Comparison of ENCODE assay signal across 29 cellular contexts in genomic region chr22:24926849-24927579, GRCh38. TPM values are rescaled to one million over a fixed set of nuclear protein-coding genes. Genes with fewer than 3 reads are reported as not detected.
DNase-seq lines count a peak whose midpoint lies in the region; ATAC-seq, FAIRE-seq and TF ChIP-seq lines count a peak whose summit lies in the region.
"Had no signal": no experiment of that assay in that cellular context is flagged by ENCODE, and none has a peak within 500 bp of the region (broad histone marks: within the 10 kb centered on the region; RNA-seq: fewer than 3 reads in every experiment).

No MANE protein-coding gene starts in this region.

- H3K79me2 ChIP-seq in GM12878 (ENCODE audit: control insufficient read depth, insufficient read depth, low read length), result no peaks in the 10 kb centered on the region

- no TSS peak for BruUV-seq in GM12878 (replicated peaks; lab: Mats Ljungman, UMichigan)

- no peak for TF ChIP-seq RAD21 in GM12878 (IDR thresholded peaks at IDR 0.05; ENCODE audit: insufficient read depth, low read depth, low read length)

- H3K27ac ChIP-seq in GM12878 (ENCODE audit: control insufficient read depth, insufficient read depth), result no peak overlapping the region
- H3K27ac ChIP-seq: 22Rv1, BLaER1, cardiac muscle cell, esophagus squamous epithelium, HL-60, prostate gland, testis had no signal

- SMC1A ChIA-PET in GM12878 (lab: Charles Lee; ENCODE audit: uncharacterized antibody, unreplicated experiment), result interaction anchor here (1.0 kb wide), 1 partner anchor 127 kb away, joined by 3 read pairs; no protein-coding TSS in a partner anchor

- H3K36me3 Mint-ChIP-seq in WTC11, result peaks cover 2% of the 10 kb centered on the region; the same call in 1 of the 2 replicates
- H3K36me3 Mint-ChIP-seq: activated naive CD8-positive, alpha-beta T cell treated with anti-CD3 and anti-CD28 coated beads for 36 hours; IgD-negative memory B cell had no signal

- WGBS in GM12878 (ENCODE audit: insufficient coverage, insufficient replicate concordance, low lambda C conversion rate, missing lambda C conversion rate), result 6% methylated on average over 1 of the region's 1 CpG

- peaks cover 13% of the 10 kb centered on the region for H3K4me1 Mint-ChIP-seq in WTC11

- H3K4me3 ChIP-seq in GM12878 (no peak overlapping the region), fibroblast of the aortic adventitia (ENCODE audit: low read depth, low read length) (no peak overlapping the region)
- H3K4me3 ChIP-seq: BLaER1, cardiac muscle cell, esophagus squamous epithelium, heart right ventricle, prostate gland, testis had no signal

- intact Hi-C loops in GM12878 (cut with micrococcal nuclease; ENCODE audit: unreplicated experiment), result no loop called here

- CTCF ChIA-PET in GM12878 (lab: Yijun Ruan, JAX) (interaction anchor here (0.8 to 1.4 kb wide), 3 partner anchors 10 to 124 kb away, joined by 3 to 4 read pairs (median 3); no protein-coding TSS in a partner anchor), WTC11 (lab: Charles Lee) (interaction anchor here (0.8 to 3.2 kb wide), 13 partner anchors 11 to 184 kb away, joined by 3 to 22 read pairs (median 5); no protein-coding TSS in a partner anchor)

- H3K9me3 Mint-ChIP-seq in WTC11, result peaks cover 7% of the 10 kb centered on the region
- H3K9me3 Mint-ChIP-seq: activated naive CD8-positive, alpha-beta T cell treated with anti-CD3 and anti-CD28 coated beads for 36 hours; T-helper 1 cell treated with Interleukin-12 subunit alpha and Interleukin-12 subunit beta and Interleukin-4 antibody, amounts not matched to agents 30 μg/mL and 1 μg/mL, for 36 hours had no signal

- RAD21 ChIA-PET in GM12878 (lab: Charles Lee; ENCODE audit: unreplicated experiment), result no interaction called here

- H3K27me3 Mint-ChIP-seq in WTC11 (ENCODE audit: low read depth), result no peaks in the 10 kb centered on the region; the same call in 1 of the 2 replicates

- no peak overlapping the region for H3K9ac ChIP-seq in GM12878 (ENCODE audit: control insufficient read depth, insufficient read depth, low read length)
- H3K9ac ChIP-seq: BLaER1 had no signal

- DNase-seq in DMS53 (lab: John Stamatoyannopoulos, UW), result peak; percentile 8
- DNase-seq in DMS53 treated with DMSO at 0.1 percent for 48 hours (lab: John Stamatoyannopoulos, UW; ENCODE audit: unreplicated experiment), result no peak
- DNase-seq in GM12878 (ENCODE audit: low read depth, low spot score), result no peak
- DNase-seq in fibroblast of the aortic adventitia (ENCODE audit: low read depth), result peak; percentile 36
- DNase-seq in hypothalamus (lab: John Stamatoyannopoulos, UW), result no peak
- no peak for DNase-seq in activated CD8-positive, alpha-beta memory T cell treated with anti-CD3 and anti-CD28 coated beads, Interleukin-2, amount 50 U/mL, for 4 hours
- DNase-seq in NCI-H1092 (lab: John Stamatoyannopoulos, UW), result no peak
- DNase-seq in WTC11 (ENCODE audit: low spot score), result no peak
- DNase-seq: activated CD4-positive, CD25-positive, alpha-beta regulatory T cell; activated CD8-positive, alpha-beta T cell treated with anti-CD3 and anti-CD28 coated beads, Interleukin-2, amount 10 ng/mL, durations not matched to agents 7 days and 5 days; activated naive CD8-positive, alpha-beta T cell treated with anti-CD3 and anti-CD28 coated beads for 36 hours; activated T-cell treated with anti-CD3 and anti-CD28 coated beads, Interleukin-2, amount 50 U/mL, for 72 hours; esophagus squamous epithelium; heart right ventricle; kidney; NCI-H1048; NCI-H2081 treated with DMSO at 0.1 percent for 48 hours; NCI-H526; SIG-M5; testis had no signal

- H3K27ac Mint-ChIP-seq in WTC11, result no peak overlapping the region
- H3K27ac Mint-ChIP-seq: activated CD8-positive, alpha-beta T cell treated with anti-CD3 and anti-CD28 coated beads, Interleukin-2, amount 10 ng/mL, durations not matched to agents 7 days and 5 days; activated naive CD8-positive, alpha-beta T cell treated with anti-CD3 and anti-CD28 coated beads for 36 hours; activated T-cell treated with anti-CD3 and anti-CD28 coated beads, Interleukin-2, amount 50 U/mL, for 72 hours; IgD-negative memory B cell; T-helper 1 cell treated with Interleukin-12 subunit alpha and Interleukin-12 subunit beta and Interleukin-4 antibody, amounts not matched to agents 30 μg/mL and 1 μg/mL, for 36 hours had no signal

- no peak for TF ChIP-seq POLR2A in GM12878 (IDR thresholded peaks at IDR 0.05; ENCODE audit: low read depth, low read length)

- no peak for FAIRE-seq in GM12878 (lab: Jason Lieb, UNC)
- FAIRE-seq: kidney had no signal

- H3K36me3 ChIP-seq in GM12878 (ENCODE audit: control insufficient read depth in 2 of 2, insufficient read depth in 2 of 2, low read length in 1 of 2), result no peaks in the 10 kb centered on the region
- H3K36me3 ChIP-seq: BLaER1, cardiac muscle cell, esophagus squamous epithelium, prostate gland had no signal

- TF ChIP-seq EP300 in GM12878 (IDR thresholded peaks at IDR 0.05; ENCODE audit: borderline replicate concordance in 1 of 2, control insufficient read depth in 1 of 2, low read depth in 2 of 2, low read length in 2 of 2), result no peak

- H3K4me3 Mint-ChIP-seq in WTC11, result no peak overlapping the region
- H3K4me3 Mint-ChIP-seq: activated CD8-positive, alpha-beta T cell treated with anti-CD3 and anti-CD28 coated beads, Interleukin-2, amount 10 ng/mL, durations not matched to agents 7 days and 5 days; activated naive CD8-positive, alpha-beta T cell treated with anti-CD3 and anti-CD28 coated beads for 36 hours; activated T-cell treated with anti-CD3 and anti-CD28 coated beads, Interleukin-2, amount 50 U/mL, for 72 hours; IgD-negative memory B cell; T-helper 1 cell treated with Interleukin-12 subunit alpha and Interleukin-12 subunit beta and Interleukin-4 antibody, amounts not matched to agents 30 μg/mL and 1 μg/mL, for 36 hours had no signal

- in situ Hi-C loops in GM12878 (cut with MboI), result no loop called here

- no peak for ATAC-seq in GM12878
- ATAC-seq in WTC11, result no peak
- ATAC-seq: activated CD8-positive, alpha-beta T cell treated with anti-CD3 and anti-CD28 coated beads, Interleukin-2, amount 10 ng/mL, durations not matched to agents 7 days and 5 days; activated T-cell treated with anti-CD3 and anti-CD28 coated beads, Interleukin-2, amount 50 U/mL, for 72 hours had no signal

- TF ChIP-seq CTCF in GM12878 (IDR thresholded peaks at IDR 0.05 in 2 of 3, conservative IDR thresholded peaks at IDR 0.05 in 1 of 3; ENCODE audit: control insufficient read depth in 2 of 3, extremely low read depth in 1 of 3, insufficient read depth in 1 of 3, low read depth in 3 of 3, low read length in 3 of 3) (no peak), fibroblast of the aortic adventitia (IDR thresholded peaks at IDR 0.05; ENCODE audit: insufficient read depth, low read length) (no peak), WTC11 (IDR thresholded peaks at IDR 0.05) (no peak)

- no peaks in the 10 kb centered on the region; the same call in 2 of the 3 replicates for H3K9me3 ChIP-seq in GM12878 (replicated peaks; ENCODE audit: control insufficient read depth, insufficient read depth, low read length)
- H3K9me3 ChIP-seq: BLaER1, esophagus squamous epithelium, prostate gland, testis had no signal

- H3K4me2 ChIP-seq in GM12878 (ENCODE audit: control insufficient read depth, insufficient read depth), result no peak overlapping the region
- H3K4me2 ChIP-seq: BLaER1 had no signal

- peaks cover 1 to 5% of the 10 kb centered on the region in 2 experiments; a peak in 3 of 4 replicates for H3K27me3 ChIP-seq in GM12878 (replicated peaks in 1 of 2; ENCODE audit: control insufficient read depth in 2 of 2, insufficient read depth in 2 of 2, low read length in 1 of 2)
- H3K27me3 ChIP-seq: BLaER1, cardiac muscle cell, esophagus squamous epithelium, testis had no signal

- no peaks in the 10 kb centered on the region for H3K4me1 ChIP-seq in GM12878 (ENCODE audit: control insufficient read depth, insufficient read depth, low read length)
- H3K4me1 ChIP-seq: BLaER1, esophagus squamous epithelium, heart right ventricle, prostate gland, testis had no signal

- POLR2A ChIA-PET in GM12878 (lab: Charles Lee), result no interaction called here
- POLR2A ChIA-PET in WTC11 (lab: Charles Lee), result interaction anchor here (0.5 kb wide), 1 partner anchor 34 kb away, joined by 3 read pairs; no protein-coding TSS in a partner anchor

- H2AFZ ChIP-seq in GM12878 (ENCODE audit: control insufficient read depth, low read depth, low read length), result no peak overlapping the region

- H4K20me1 ChIP-seq in GM12878 (ENCODE audit: control insufficient read depth, insufficient read depth), result no peaks in the 10 kb centered on the region
- H4K20me1 ChIP-seq: BLaER1 had no signal

RNA-seq across cellular contexts. Expression of gene LHFPL7, which starts 19.5 kb away (rescaled TPM):
- not detected in 2 replicates for total RNA-seq in GM12878 (2013; cell fraction: nucleolus; rRNA removed)
- total RNA-seq in GM12878 (2014; rRNA removed) (not detected in 2 replicates), GM12878 (2014; rRNA removed; fragmentation: Illumina TruSeq; extraction: Trizol) (not detected in 2 replicates), GM12878 (2021) (not detected in 2 replicates), fibroblast of the aortic adventitia (ENCODE audit: low replicate concordance) (not detected in 2 replicates), WTC11 (2021) (not detected in 3 replicates)
- not detected for polyA plus RNA-seq in GM12878 (2011; ENCODE audit: low read depth)
- polyA plus RNA-seq in GM12878 (2011; rRNA removed) (not detected in 2 replicates), GM12878 (2014; fragmentation: Illumina TruSeq; extraction: Trizol) (not detected in 2 replicates), GM12878 (2014; fragmentation: Nextera tagmentation; extraction: Ambion mirVana) (not detected), GM12878 (2014; rRNA removed) (not detected in 2 replicates), GM12878 (2016; fragmentation: Nextera tagmentation; extraction: Ambion mirVana) (not detected)
- 0.08 TPM in 1 of 2 replicates, not detected in the other for polyA plus RNA-seq in GM12878 (2011; cell fraction: cytosol; rRNA removed)
- polyA plus RNA-seq in GM12878 (2011; cell fraction: nucleus; rRNA removed), result not detected in 2 replicates
- not detected in 2 replicates for polyA plus RNA-seq in GM12878 (2012)
- polyA minus RNA-seq in GM12878 (2011; rRNA and poly(A)+ RNA removed), result not detected in 2 replicates
- not detected in 2 replicates for polyA minus RNA-seq in GM12878 (2011; cell fraction: cytosol; rRNA and poly(A)+ RNA removed)
- polyA minus RNA-seq in GM12878 (2011; cell fraction: nucleus; rRNA and poly(A)+ RNA removed), result not detected in 2 replicates
- total RNA-seq: activated CD8-positive, alpha-beta T cell treated with anti-CD3 and anti-CD28 coated beads, Interleukin-2, amount 10 ng/mL, durations not matched to agents 7 days and 5 days; activated naive CD8-positive, alpha-beta T cell treated with anti-CD3 and anti-CD28 coated beads for 36 hours; activated T-cell treated with anti-CD3 and anti-CD28 coated beads, Interleukin-2, amount 50 U/mL, for 72 hours; cardiac muscle cell; esophagus squamous epithelium; heart right ventricle; kidney; mesenteric fat pad; prostate gland; testis had no signal
- polyA plus RNA-seq: cardiac muscle cell, heart right ventricle, IgD-negative memory B cell, neural cell had no signal

RNA-seq across cellular contexts. Expression of gene KIAA1671, which starts 25.5 kb away (rescaled TPM):
- total RNA-seq in GM12878 (2013; cell fraction: nucleolus; rRNA removed), result 0.48 and 0.83 TPM in 2 replicates
- 0.16 and 0.28 TPM in 2 replicates for total RNA-seq in GM12878 (2014; rRNA removed)
- 0.18 TPM in 2 replicates for total RNA-seq in GM12878 (2014; rRNA removed; fragmentation: Illumina TruSeq; extraction: Trizol)
- total RNA-seq in GM12878 (2021), result 0.53 and 0.82 TPM in 2 replicates
- polyA plus RNA-seq in GM12878 (2011; ENCODE audit: low read depth), result 0.14 TPM
- 2.2 and 2.7 TPM in 2 replicates for polyA plus RNA-seq in GM12878 (2011; rRNA removed)
- polyA plus RNA-seq in GM12878 (2011; cell fraction: cytosol; rRNA removed), result 1.9 and 2.1 TPM in 2 replicates
- 1.1 and 1.6 TPM in 2 replicates for polyA plus RNA-seq in GM12878 (2011; cell fraction: nucleus; rRNA removed)
- polyA plus RNA-seq in GM12878 (2012), result 0.09 and 0.21 TPM in 2 replicates
- 0.49 and 0.57 TPM in 2 replicates for polyA plus RNA-seq in GM12878 (2014; fragmentation: Illumina TruSeq; extraction: Trizol)
- under 1 TPM; 0.05 TPM for polyA plus RNA-seq in GM12878 (2014; fragmentation: Nextera tagmentation; extraction: Ambion mirVana)
- polyA plus RNA-seq in GM12878 (2014; rRNA removed), result 0.29 and 0.38 TPM in 2 replicates
- under 1 TPM; 0.28 to 0.48 TPM for polyA plus RNA-seq in GM12878 (2016; fragmentation: Nextera tagmentation; extraction: Ambion mirVana)
- polyA minus RNA-seq in GM12878 (2011; rRNA and poly(A)+ RNA removed), result 2.5 and 2.6 TPM in 2 replicates
- 0.80 and 1.8 TPM in 2 replicates for polyA minus RNA-seq in GM12878 (2011; cell fraction: cytosol; rRNA and poly(A)+ RNA removed)
- polyA minus RNA-seq in GM12878 (2011; cell fraction: nucleus; rRNA and poly(A)+ RNA removed), result 1.2 and 2.4 TPM in 2 replicates
- 4.6 and 10.7 TPM in 2 replicates for total RNA-seq in fibroblast of the aortic adventitia (ENCODE audit: low replicate concordance)
- 22.0 to 26.0 TPM (median 24.0 TPM) in 3 replicates for total RNA-seq in WTC11 (2021)
- polyA plus RNA-seq: IgD-negative memory B cell had no signal

Comparison
In these comparisons a context has a peak if more than half of its experiments do, and no peak if none do; other contexts are left out.
1. DNase-seq: peak in DMS53 (single experiment) and fibroblast of the aortic adventitia (single experiment); none in DMS53 treated with DMSO at 0.1 percent for 48 hours (single experiment), GM12878 (single experiment), hypothalamus (0 of 51), activated CD8-positive, alpha-beta memory T cell treated with anti-CD3 and anti-CD28 coated beads, Interleukin-2, amount 50 U/mL, for 4 hours (single experiment), NCI-H1092 (single experiment) and WTC11 (single experiment).